Comparison of ENCODE assay signal across 1 cellular context in the genomic region with DNA sequence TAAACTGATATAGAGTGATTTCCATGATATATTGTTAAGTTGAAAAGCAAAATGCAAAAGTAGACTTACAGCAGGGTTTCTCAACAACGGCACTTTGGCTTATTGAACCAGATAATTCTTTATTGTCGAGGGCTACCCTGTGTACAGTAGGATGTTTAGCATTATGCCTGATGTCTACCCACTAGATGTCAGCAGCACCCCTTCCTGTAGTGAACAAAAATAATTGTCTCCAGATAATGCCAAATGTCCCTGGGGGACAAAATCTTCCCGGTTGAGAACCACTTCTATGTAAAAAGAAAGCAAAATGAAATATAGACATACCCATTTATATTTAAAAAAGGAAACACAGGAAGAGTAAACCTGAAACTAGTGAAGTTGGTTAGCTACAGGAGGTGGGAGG.
TF ChIP-seq lines count a peak whose summit lies in the region.

No MANE protein-coding gene starts in this region.

TF ChIP-seq in Ishikawa, 13 proteins besides CTCF, POLR2A, EP300 and RAD21 (continued from another document):
- no peak for TF ChIP-seq REST (IDR thresholded peaks at IDR 0.05; ENCODE audit: low read depth)
- TF ChIP-seq FOXM1 (IDR thresholded peaks at IDR 0.05; ENCODE audit: borderline replicate concordance, low read depth), result no peak
- no peak for TF ChIP-seq NFIC (IDR thresholded peaks at IDR 0.05)
TF ChIP-seq in Ishikawa: peak in this region for 0.
